In genomic region chr12:119910586-119910985, GRCh38 we compare ENCODE assay signal across 26 cellular contexts.
"Had no signal": no experiment of that assay in that cellular context is flagged by ENCODE, and none has a peak within 500 bp of the region (broad histone marks: within the 10 kb centered on the region; RNA-seq: fewer than 3 reads in every experiment).

No MANE protein-coding gene starts in this region.

- H3K36me3 ChIP-seq: ovary, right lobe of liver, sigmoid colon, stomach, thoracic aorta, thyroid gland, tibial nerve, upper lobe of left lung, vagina had no signal

- H3K27me3 ChIP-seq: ovary, right lobe of liver, sigmoid colon, thyroid gland, tibial nerve, upper lobe of left lung, vagina had no signal

- H3K9ac ChIP-seq: parathyroid adenoma had no signal

- FAIRE-seq: small intestine, urothelium cell line had no signal

- ATAC-seq: natural killer cell treated with Interleukin-12 subunit alpha and Interleukin-12 subunit beta and Interleukin-15 and Interleukin-18, amount 100 ng/mL, for 72 hours; psoas muscle; right cardiac atrium; right lobe of liver; stimulated activated effector memory CD8-positive, alpha-beta T cell treated with anti-CD3 and anti-CD28 coated beads, Interleukin-12 subunit alpha, Interleukin-12 subunit beta, amount 100 ng/mL, for 72 hours; stimulated activated naive B cell treated with anti-CD40 and anti-IgM and Interleukin-4, amounts not matched to agents 10 μg/mL and 1 μg/mL and 100 μg/mL, for 72 hours had no signal

- H3K79me2 ChIP-seq: parathyroid adenoma had no signal

- DNase-seq: nephron progenitor cell; occipital lobe; ovary; posterior cingulate gyrus; psoas muscle; right cardiac atrium; right lobe of liver; sigmoid colon; small intestine; stimulated activated CD4-positive, alpha-beta T cell treated with anti-CD3 and anti-CD28 coated beads, Interleukin-15, amount 100 ng/mL, for 24 hours; stimulated activated CD4-positive, alpha-beta T cell treated with anti-CD3 and anti-CD28 coated beads, Interleukin-2, amount 100 ng/mL, for 24 hours; stimulated activated CD4-positive, alpha-beta T cell treated with anti-CD3 and anti-CD28 coated beads, Interleukin-2, amount 100 ng/mL, for 48 hours; stimulated activated CD4-positive, alpha-beta T cell treated with anti-CD3 and anti-CD28 coated beads, Interleukin-4, amount 100 ng/mL, for 24 hours; stimulated activated naive B cell treated with anti-CD40 and anti-IgM and Interleukin-4, amounts not matched to agents 10 μg/mL and 1 μg/mL and 100 μg/mL, for 72 hours; stimulated activated naive CD4-positive, alpha-beta T cell treated with Interleukin-2 at 50 U/mL for 16 hours; stomach; thyroid gland; trophoblast cell; upper lobe of left lung had no signal

- H2AFZ ChIP-seq: parathyroid adenoma had no signal

- H3K9me3 ChIP-seq: ovary, psoas muscle, right lobe of liver, sigmoid colon, stomach, thoracic aorta, thyroid gland, tibial nerve, upper lobe of left lung, vagina had no signal

- H3K4me1 ChIP-seq: parathyroid adenoma, psoas muscle, right lobe of liver, sigmoid colon, stomach, thyroid gland, tibial nerve, upper lobe of left lung, vagina had no signal

- H3K27ac ChIP-seq: ovary, parathyroid adenoma, psoas muscle, right lobe of liver, sigmoid colon, stomach, thoracic aorta, thyroid gland, tibial nerve, upper lobe of left lung, vagina had no signal

- H3K4me3 ChIP-seq: ovary, psoas muscle, right lobe of liver, sigmoid colon, stomach, thoracic aorta, thyroid gland, tibial nerve, upper lobe of left lung, vagina had no signal
